30 cellular contexts compared by ENCODE assay signal in the genomic region with DNA sequence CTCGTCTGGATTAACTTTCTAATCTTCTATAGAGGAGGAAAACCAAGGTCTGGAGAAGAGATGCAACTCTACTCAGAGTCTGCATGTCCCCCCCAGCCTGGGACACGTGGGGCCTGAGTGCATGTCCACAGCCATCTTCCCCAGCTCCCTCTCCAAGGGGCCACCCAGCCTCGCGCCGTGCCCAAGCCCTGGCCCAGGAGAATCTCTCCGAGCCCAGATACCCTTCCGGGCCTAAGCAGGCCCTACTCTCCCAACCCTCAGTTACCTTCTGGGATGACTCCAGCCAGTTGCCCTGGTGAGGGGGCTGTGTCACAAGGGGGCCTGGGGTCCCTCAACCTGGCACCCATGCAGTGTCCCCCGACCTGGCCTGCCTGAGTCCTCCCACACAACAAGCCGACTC.
"Had no signal": no experiment of that assay in that cellular context is flagged by ENCODE, and none has a peak within 500 bp of the region (broad histone marks: within the 10 kb centered on the region; RNA-seq: fewer than 3 reads in every experiment).

No MANE protein-coding gene starts in this region.

- H3K27ac Mint-ChIP-seq: activated CD4-positive, alpha-beta memory T cell treated with anti-CD3 and anti-CD28 coated beads for 36 hours; activated CD4-positive, alpha-beta T cell treated with anti-CD3 and anti-CD28 coated beads, Interleukin-2, amount 10 ng/mL, durations not matched to agents 24 days and 14 days; activated naive CD4-positive, alpha-beta T cell treated with anti-CD3 and anti-CD28 coated beads, Interleukin-2, amount 10 ng/mL, durations not matched to agents 7 days and 5 days; activated naive CD8-positive, alpha-beta T cell treated with anti-CD3 and anti-CD28 coated beads, Interleukin-2, amount 10 ng/mL, durations not matched to agents 7 days and 5 days; activated T-cell treated with anti-CD3 and anti-CD28 coated beads, Interleukin-2, amount 50 U/mL, for 24 hours; effector memory CD8-positive, alpha-beta T cell; memory B cell; stimulated activated effector memory CD8-positive, alpha-beta T cell treated with anti-CD3 and anti-CD28 coated beads, Interleukin-12 subunit alpha, Interleukin-12 subunit beta, amount 100 ng/mL, for 72 hours; T-helper 17 cell had no signal

- H3K9me3 ChIP-seq: sigmoid colon, stomach, thyroid gland, upper lobe of left lung had no signal

- H3K4me1 ChIP-seq: ascending aorta, foreskin keratinocyte, heart left ventricle, stomach, thyroid gland, upper lobe of left lung had no signal

- H3K4me3 Mint-ChIP-seq: activated CD4-positive, alpha-beta memory T cell treated with anti-CD3 and anti-CD28 coated beads for 36 hours; activated CD4-positive, alpha-beta T cell treated with anti-CD3 and anti-CD28 coated beads, Interleukin-2, amount 10 ng/mL, durations not matched to agents 24 days and 14 days; activated naive CD4-positive, alpha-beta T cell treated with anti-CD3 and anti-CD28 coated beads, Interleukin-2, amount 10 ng/mL, durations not matched to agents 7 days and 5 days; activated naive CD8-positive, alpha-beta T cell treated with anti-CD3 and anti-CD28 coated beads, Interleukin-2, amount 10 ng/mL, durations not matched to agents 7 days and 5 days; activated T-cell treated with anti-CD3 and anti-CD28 coated beads, Interleukin-2, amount 50 U/mL, for 24 hours; brain; effector memory CD8-positive, alpha-beta T cell; memory B cell; stimulated activated effector memory CD8-positive, alpha-beta T cell treated with anti-CD3 and anti-CD28 coated beads, Interleukin-12 subunit alpha, Interleukin-12 subunit beta, amount 100 ng/mL, for 72 hours; T-helper 17 cell had no signal

- H3K27me3 Mint-ChIP-seq: activated CD4-positive, alpha-beta memory T cell treated with anti-CD3 and anti-CD28 coated beads for 36 hours; activated naive CD8-positive, alpha-beta T cell treated with anti-CD3 and anti-CD28 coated beads, Interleukin-2, amount 10 ng/mL, durations not matched to agents 7 days and 5 days; activated T-cell treated with anti-CD3 and anti-CD28 coated beads, Interleukin-2, amount 50 U/mL, for 24 hours; effector memory CD8-positive, alpha-beta T cell; memory B cell; T-helper 17 cell had no signal

- H3K27me3 ChIP-seq: ascending aorta, cardiac muscle cell, dorsolateral prefrontal cortex, foreskin keratinocyte, heart left ventricle, sigmoid colon, stomach, thyroid gland, upper lobe of left lung had no signal

- H3K36me3 ChIP-seq: WERI-Rb-1 had no signal

- H3K4me1 Mint-ChIP-seq: activated CD4-positive, alpha-beta T cell treated with anti-CD3 and anti-CD28 coated beads, Interleukin-2, amount 10 ng/mL, durations not matched to agents 24 days and 14 days; activated naive CD8-positive, alpha-beta T cell treated with anti-CD3 and anti-CD28 coated beads, Interleukin-2, amount 10 ng/mL, durations not matched to agents 7 days and 5 days; brain; memory B cell; stimulated activated effector memory CD8-positive, alpha-beta T cell treated with anti-CD3 and anti-CD28 coated beads, Interleukin-12 subunit alpha, Interleukin-12 subunit beta, amount 100 ng/mL, for 72 hours had no signal

- ATAC-seq: effector memory CD8-positive, alpha-beta T cell; esophagus mucosa; foreskin keratinocyte; stimulated activated effector memory CD8-positive, alpha-beta T cell treated with anti-CD3 and anti-CD28 coated beads, Interleukin-12 subunit alpha, Interleukin-12 subunit beta, amount 100 ng/mL, for 72 hours; T-helper 17 cell had no signal

- H3K27ac ChIP-seq: ascending aorta, cardiac muscle cell, coronary artery, dorsolateral prefrontal cortex, foreskin keratinocyte, heart left ventricle, sigmoid colon, stomach, thyroid gland, upper lobe of left lung, WERI-Rb-1 had no signal

- H3K4me3 ChIP-seq: ascending aorta, cardiac muscle cell, coronary artery, dorsolateral prefrontal cortex, heart left ventricle, sigmoid colon, stomach, thyroid gland, upper lobe of left lung had no signal

- DNase-seq: activated CD4-positive, alpha-beta memory T cell treated with anti-CD3 and anti-CD28 coated beads for 36 hours; activated CD4-positive, alpha-beta T cell treated with anti-CD3 and anti-CD28 coated beads, Interleukin-2, amount 10 ng/mL, durations not matched to agents 24 days and 14 days; activated CD4-positive, CD25-positive, alpha-beta regulatory T cell treated with anti-CD3 and anti-CD28 coated beads, Interleukin-2, amount 50 U/mL, for 72 hours; activated CD8-positive, alpha-beta memory T cell treated with anti-CD3 and anti-CD28 coated beads, Interleukin-2, amount 50 U/mL, for 48 hours; activated gamma-delta T cell; activated naive CD4-positive, alpha-beta T cell treated with anti-CD3 and anti-CD28 coated beads, Interleukin-2, amount 10 ng/mL, durations not matched to agents 7 days and 5 days; activated naive CD8-positive, alpha-beta T cell treated with anti-CD3 and anti-CD28 coated beads, Interleukin-2, amount 10 ng/mL, durations not matched to agents 7 days and 5 days; activated T-cell treated with anti-CD3 and anti-CD28 coated beads, Interleukin-2, amount 50 U/mL, for 24 hours; dorsolateral prefrontal cortex; effector memory CD8-positive, alpha-beta T cell; foreskin keratinocyte; heart left ventricle; nucleus accumbens; retina; sigmoid colon; small intestine; stimulated activated CD4-positive, alpha-beta T cell treated with anti-CD3 and anti-CD28 coated beads, Interleukin-4, amount 100 ng/mL, for 24 hours; stomach; T-helper 17 cell; T1000; thyroid gland; WERI-Rb-1 had no signal

- H3K9me3 Mint-ChIP-seq: activated CD4-positive, alpha-beta memory T cell treated with anti-CD3 and anti-CD28 coated beads for 36 hours; activated CD4-positive, alpha-beta T cell treated with anti-CD3 and anti-CD28 coated beads, Interleukin-2, amount 10 ng/mL, durations not matched to agents 24 days and 14 days; activated naive CD8-positive, alpha-beta T cell treated with anti-CD3 and anti-CD28 coated beads, Interleukin-2, amount 10 ng/mL, durations not matched to agents 7 days and 5 days; activated T-cell treated with anti-CD3 and anti-CD28 coated beads, Interleukin-2, amount 50 U/mL, for 24 hours had no signal

- H3K36me3 Mint-ChIP-seq: activated CD4-positive, alpha-beta memory T cell treated with anti-CD3 and anti-CD28 coated beads for 36 hours; activated naive CD4-positive, alpha-beta T cell treated with anti-CD3 and anti-CD28 coated beads, Interleukin-2, amount 10 ng/mL, durations not matched to agents 7 days and 5 days; activated naive CD8-positive, alpha-beta T cell treated with anti-CD3 and anti-CD28 coated beads, Interleukin-2, amount 10 ng/mL, durations not matched to agents 7 days and 5 days; stimulated activated effector memory CD8-positive, alpha-beta T cell treated with anti-CD3 and anti-CD28 coated beads, Interleukin-12 subunit alpha, Interleukin-12 subunit beta, amount 100 ng/mL, for 72 hours had no signal
